In genomic region chr10:687583-688286, GRCh38 we compare ENCODE assay signal across 13 cellular contexts. TPM values are rescaled to one million over a fixed set of nuclear protein-coding genes. Genes with fewer than 3 reads are reported as not detected.
DNase-seq lines count a peak whose midpoint lies in the region; ATAC-seq and TF ChIP-seq lines count a peak whose summit lies in the region.
"Had no signal": no experiment of that assay in that cellular context is flagged by ENCODE, and none has a peak within 500 bp of the region (broad histone marks: within the 10 kb centered on the region; RNA-seq: fewer than 3 reads in every experiment).

No MANE protein-coding gene starts in this region.

- H3K27me3 ChIP-seq in heart left ventricle (peaks cover 0 to 12% (median 0%) of the 10 kb centered on the region in 9 donors), ectodermal cell (ENCODE audit: control insufficient read depth, insufficient read depth, low read length, poor library complexity, severe bottlenecking) (peaks cover 20% of the 10 kb centered on the region), muscle layer of duodenum (ENCODE audit: low read depth, low read length) (no peaks in the 10 kb centered on the region), upper lobe of left lung (no peaks in the 10 kb centered on the region)
- H3K27me3 ChIP-seq: Peyer's patch, thyroid gland had no signal

- TF ChIP-seq EP300 in upper lobe of left lung (IDR thresholded peaks at IDR 0.05), result no peak

- peak in 1 of 4 donors; percentile 2 for ATAC-seq in heart left ventricle
- no peak for ATAC-seq in left cardiac atrium
- ATAC-seq in upper lobe of left lung (ENCODE audit: low FRiP score in 2 of 2), result no peak
- ATAC-seq: activated CD8-positive, alpha-beta T cell treated with anti-CD3 and anti-CD28 coated beads for 36 hours; GM12878 had no signal

- DNase-seq in heart left ventricle (no peak), left cardiac atrium (no peak), upper lobe of left lung (peak in 1 of 2 donors; percentile 50), NCI-H1048 (lab: John Stamatoyannopoulos, UW) (no peak), T-helper 2 cell (no peak), NCI-H2029 (lab: John Stamatoyannopoulos, UW) (no peak)
- DNase-seq: activated CD8-positive, alpha-beta T cell treated with anti-CD3 and anti-CD28 coated beads for 36 hours; MV-4-11; Peyer's patch had no signal

- intact Hi-C loops in heart left ventricle (cut with DNase I) (loop anchor here in 8 of 10 donors (2.0 to 10.0 kb wide), 9 partner anchors 60 to 247 kb away; partner anchors contain the start of gene LARP4B (in 2 of the 8)), left cardiac atrium (cut with DNase I) (loop anchor here (5.0 to 10.0 kb wide), 2 partner anchors 60 to 173 kb away; no protein-coding TSS in a partner anchor)

- H3K4me1 ChIP-seq in heart left ventricle, result peaks cover 0 to 40% (median 17%) of the 10 kb centered on the region in 12 donors
- no peaks in the 10 kb centered on the region for H3K4me1 ChIP-seq in ectodermal cell (ENCODE audit: control insufficient read depth, insufficient read depth, low read length)
- H3K4me1 ChIP-seq in muscle layer of duodenum (ENCODE audit: control insufficient read depth in 1 of 2, insufficient read depth in 2 of 2, low read length in 2 of 2), result peaks cover 5 to 23% of the 10 kb centered on the region in 2 donors
- peaks cover 0 to 23% (median 3%) of the 10 kb centered on the region in 4 donors for H3K4me1 ChIP-seq in upper lobe of left lung

- peak overlapping the region in 11 of 12 donors; percentile 68 to 98 (median 87) for H3K4me3 ChIP-seq in heart left ventricle
- peak overlapping the region; percentile 83 for H3K4me3 ChIP-seq in ectodermal cell (ENCODE audit: insufficient read depth, low read depth, low read length)
- peak overlapping the region; percentile 66 to 78 for H3K4me3 ChIP-seq in muscle layer of duodenum (ENCODE audit: low read depth in 1 of 2, low read length in 2 of 2)
- peak overlapping the region in 3 of 4 donors; percentile 69 to 78 (median 70) for H3K4me3 ChIP-seq in upper lobe of left lung
- H3K4me3 ChIP-seq: GM12878 had no signal

- H3K27ac ChIP-seq in heart left ventricle (peak overlapping the region in 9 of 12 donors; percentile 78 to 92 (median 88)), ectodermal cell (ENCODE audit: insufficient read depth, low read depth, low read length, poor library complexity, severe bottlenecking) (no peak overlapping the region), muscle layer of duodenum (ENCODE audit: low read length) (peak overlapping the region; percentile 56), upper lobe of left lung (no peak overlapping the region)

- peaks cover 0 to 7% (median 0%) of the 10 kb centered on the region in 12 donors for H3K9me3 ChIP-seq in heart left ventricle
- H3K9me3 ChIP-seq in ectodermal cell (ENCODE audit: control insufficient read depth, low read length), result no peaks in the 10 kb centered on the region
- H3K9me3 ChIP-seq in muscle layer of duodenum (ENCODE audit: control insufficient read depth in 1 of 2, low read length in 2 of 2), result no peaks in the 10 kb centered on the region
- no peaks in the 10 kb centered on the region for H3K9me3 ChIP-seq in upper lobe of left lung
- H3K9me3 ChIP-seq: Peyer's patch, thyroid gland had no signal

- H3K36me3 ChIP-seq in heart left ventricle (no peaks in the 10 kb centered on the region), ectodermal cell (ENCODE audit: control insufficient read depth, insufficient read depth, low read length) (no peaks in the 10 kb centered on the region), muscle layer of duodenum (ENCODE audit: control insufficient read depth in 1 of 2, insufficient read depth in 2 of 2, low read length in 2 of 2) (no peaks in the 10 kb centered on the region), upper lobe of left lung (no peaks in the 10 kb centered on the region)
- H3K36me3 ChIP-seq: Peyer's patch, thyroid gland had no signal

- TF ChIP-seq POLR2A in heart left ventricle (IDR thresholded peaks at IDR 0.05) (no peak), upper lobe of left lung (IDR thresholded peaks at IDR 0.05) (no peak)

- no peak for TF ChIP-seq CTCF in heart left ventricle (IDR thresholded peaks at IDR 0.05)
- no peak for TF ChIP-seq CTCF in upper lobe of left lung (IDR thresholded peaks at IDR 0.05)

- WGBS in heart left ventricle, 4 donors, result 65 to 72% (median 68%) methylated on average over 16 to 19 of the region's 19 CpGs
- 86% methylated on average over 19 of the region's 19 CpGs for WGBS in ectodermal cell, 2 experiments
- WGBS in upper lobe of left lung, 2 donors, result 85 to 91% methylated on average over 13 to 14 of the region's 19 CpGs

RNA-seq across cellular contexts. Expression of gene DIP2C, which starts 1.7 kb away (rescaled TPM):
- 10 to 100 TPM; 23.2 to 43.1 (median 30.3) TPM for total RNA-seq in heart left ventricle
- polyA plus RNA-seq in heart left ventricle, result 10 to 100 TPM in 1 of 2 donors, 1 to 10 TPM in 1; 7.4 to 18.4 TPM
- 10 to 100 TPM; 21.6 to 30.5 TPM for total RNA-seq in left cardiac atrium
- 13.0 TPM for polyA plus RNA-seq in ectodermal cell (2013, experiment 1 of 4)
- polyA plus RNA-seq in ectodermal cell (2013, experiment 2 of 4), result 14.4 TPM
- 12.2 TPM for polyA plus RNA-seq in ectodermal cell (2013, experiment 3 of 4)
- polyA plus RNA-seq in ectodermal cell (2013, experiment 4 of 4), result 11.3 TPM
- 10 to 100 TPM; 11.6 to 32.5 (median 14.7) TPM for total RNA-seq in upper lobe of left lung

Comparison
In these comparisons a context has a peak if more than half of its experiments do, and no peak if none do; other contexts are left out.
1. H3K27ac ChIP-seq: peak in heart left ventricle (9 of 12) and muscle layer of duodenum (single experiment); none in ectodermal cell (single experiment) and upper lobe of left lung (0 of 4).
2. Peak in every context shown above with its lines, with median percentiles within 50 percentile points of each other: H3K4me3 ChIP-seq.